Comparison of ENCODE assay signal across 8 cellular contexts in the genomic region with DNA sequence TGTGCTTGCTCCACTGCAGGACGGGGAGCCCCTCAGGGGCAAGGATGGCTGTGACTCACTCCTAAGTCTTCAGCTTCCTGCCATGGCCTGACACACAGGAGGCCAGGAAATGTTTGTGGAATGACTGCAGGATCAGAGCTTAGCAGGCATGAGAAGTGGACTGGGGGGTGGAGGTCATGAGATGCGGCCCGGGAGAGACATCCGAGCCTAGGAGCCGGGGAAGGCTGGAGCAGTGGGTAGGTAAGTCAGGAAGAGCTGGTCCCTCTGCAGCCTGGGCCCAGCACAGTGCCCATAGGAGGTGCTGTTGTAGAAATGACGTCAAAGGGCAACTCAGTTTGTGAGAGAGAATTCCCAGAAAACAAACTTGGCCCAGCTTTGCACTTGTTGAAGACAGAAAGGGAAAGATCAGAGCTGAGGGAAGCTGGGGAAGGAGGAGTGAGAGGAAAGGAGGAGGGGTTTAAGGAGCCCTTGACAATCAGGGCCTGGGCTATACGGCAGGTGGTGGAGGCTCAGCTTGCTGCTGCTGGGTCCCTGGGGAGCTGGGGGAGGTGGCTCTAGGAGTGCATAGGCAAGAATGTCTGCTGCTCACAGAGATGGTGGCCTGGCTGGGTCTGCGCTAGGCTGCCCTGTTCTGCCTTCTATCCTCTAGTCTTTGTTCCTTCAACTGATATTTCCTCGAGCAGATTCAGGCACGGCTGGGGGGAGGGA. TPM values are rescaled to one million over a fixed set of nuclear protein-coding genes. Genes with fewer than 3 reads are reported as not detected.
A peak's percentile ranks its signal among the peaks of the same experiment; 100 is the strongest.
DNase-seq lines count a peak whose midpoint lies in the region; ATAC-seq lines count a peak whose summit lies in the region.

No MANE protein-coding gene starts in this region.

- H3K27me3 Mint-ChIP-seq in activated T-cell treated with anti-CD3 and anti-CD28 coated beads, Interleukin-2, amount 50 U/mL, for 24 hours, result no peaks in the 10 kb centered on the region
- H3K27me3 Mint-ChIP-seq in activated T-cell treated with anti-CD3 and anti-CD28 coated beads, Interleukin-2, amount 50 U/mL, for 4 hours (ENCODE audit: low read depth), result no peaks in the 10 kb centered on the region
- H3K27me3 Mint-ChIP-seq in naive B cell, result no peaks in the 10 kb centered on the region

- H3K4me3 Mint-ChIP-seq in activated T-cell treated with anti-CD3 and anti-CD28 coated beads, Interleukin-2, amount 50 U/mL, for 24 hours, result no peak overlapping the region
- H3K4me3 Mint-ChIP-seq in activated T-cell treated with anti-CD3 and anti-CD28 coated beads, Interleukin-2, amount 50 U/mL, for 4 hours, result no peak overlapping the region
- peak overlapping the region; percentile 65 to 93 (median 88) for H3K4me3 Mint-ChIP-seq in naive B cell

- no peak for ATAC-seq in activated T-cell treated with anti-CD3 and anti-CD28 coated beads, Interleukin-2, amount 50 U/mL, for 4 hours
- ATAC-seq in HG02571 (IDR thresholded peaks at IDR 0.05; ENCODE audit: unreplicated experiment) (peak; percentile 39), naive B cell (ENCODE audit: low read depth in 2 of 2) (peak; percentile 86 to 88)

- H3K9me3 Mint-ChIP-seq in activated T-cell treated with anti-CD3 and anti-CD28 coated beads, Interleukin-2, amount 50 U/mL, for 24 hours, result no peaks in the 10 kb centered on the region
- no peaks in the 10 kb centered on the region for H3K9me3 Mint-ChIP-seq in activated T-cell treated with anti-CD3 and anti-CD28 coated beads, Interleukin-2, amount 50 U/mL, for 4 hours
- H3K9me3 Mint-ChIP-seq in naive B cell, result no peaks in the 10 kb centered on the region

- H3K4me1 Mint-ChIP-seq in activated T-cell treated with anti-CD3 and anti-CD28 coated beads, Interleukin-2, amount 50 U/mL, for 24 hours (ENCODE audit: low read depth), result peaks cover 59% of the 10 kb centered on the region
- H3K4me1 Mint-ChIP-seq in activated T-cell treated with anti-CD3 and anti-CD28 coated beads, Interleukin-2, amount 50 U/mL, for 4 hours (ENCODE audit: low read depth), result peaks cover 45% of the 10 kb centered on the region
- peaks cover 71 to 93% (median 91%) of the 10 kb centered on the region in 3 donors for H3K4me1 Mint-ChIP-seq in naive B cell

- H3K36me3 Mint-ChIP-seq in activated T-cell treated with anti-CD3 and anti-CD28 coated beads, Interleukin-2, amount 50 U/mL, for 24 hours (ENCODE audit: low read depth), result peaks cover 91% of the 10 kb centered on the region
- H3K36me3 Mint-ChIP-seq in activated T-cell treated with anti-CD3 and anti-CD28 coated beads, Interleukin-2, amount 50 U/mL, for 4 hours (ENCODE audit: insufficient read depth), result peaks cover 42% of the 10 kb centered on the region
- H3K36me3 Mint-ChIP-seq in naive B cell, result peaks cover 19 to 43% of the 10 kb centered on the region in 2 donors

- H3K27ac Mint-ChIP-seq in activated T-cell treated with anti-CD3 and anti-CD28 coated beads, Interleukin-2, amount 50 U/mL, for 24 hours, result peak overlapping the region; percentile 88
- H3K27ac Mint-ChIP-seq in naive B cell, result peak overlapping the region; percentile 84 to 96 (median 92)

- no peak for DNase-seq in activated T-cell treated with anti-CD3 and anti-CD28 coated beads, Interleukin-2, amount 50 U/mL, for 24 hours
- no peak for DNase-seq in activated T-cell treated with anti-CD3 and anti-CD28 coated beads, Interleukin-2, amount 50 U/mL, for 4 hours
- DNase-seq in NCI-H345 (lab: John Stamatoyannopoulos, UW) (peak; percentile 67), brain pericyte (ENCODE audit: low read depth, low spot score) (peak; percentile 73), naive B cell (peak; percentile 67), putamen (ENCODE audit: low spot score) (no peak), hippocampal formation (lab: John Stamatoyannopoulos, UW) (no peak)

RNA-seq across cellular contexts. Expression of a gene that starts 18.5 kb away (rescaled TPM):
- 100 to 1,000 TPM in 1 of 3 donors, 10 to 100 TPM in 2; 83.9 to 123 (median 85.7) TPM for total RNA-seq in activated T-cell treated with anti-CD3 and anti-CD28 coated beads, Interleukin-2, amount 50 U/mL, for 4 hours
- polyA plus RNA-seq in naive B cell (ENCODE audit: low read depth in 6 of 6), result 10 to 100 TPM; 16.5 to 96.9 (median 24.0) TPM

RNA-seq across cellular contexts. Expression of a gene that starts 37.8 kb away (rescaled TPM):
- total RNA-seq in activated T-cell treated with anti-CD3 and anti-CD28 coated beads, Interleukin-2, amount 50 U/mL, for 4 hours, result 10 to 100 TPM; 19.9 to 20.7 (median 20.6) TPM
- 10 to 100 TPM in 5 of 6 donors, 1 to 10 TPM in 1; 6.0 to 27.0 (median 12.2) TPM for polyA plus RNA-seq in naive B cell (ENCODE audit: low read depth in 6 of 6)

RNA-seq across cellular contexts. Expression of a gene that starts 43.8 kb away (rescaled TPM):
- total RNA-seq in activated T-cell treated with anti-CD3 and anti-CD28 coated beads, Interleukin-2, amount 50 U/mL, for 4 hours, result 1 to 10 TPM in 1 of 3 donors, under 1 TPM in 2; 0.49 to 1.1 (median 0.61) TPM
- polyA plus RNA-seq in naive B cell (ENCODE audit: low read depth in 6 of 6), result not detected

Comparison
In these comparisons a context has a peak if more than half of its experiments do, and no peak if none do; other contexts are left out.
1. DNase-seq: peak in NCI-H345 (single experiment), brain pericyte (single experiment) and naive B cell (single experiment); none in activated T-cell treated with anti-CD3 and anti-CD28 coated beads, Interleukin-2, amount 50 U/mL, for 24 hours (single experiment), activated T-cell treated with anti-CD3 and anti-CD28 coated beads, Interleukin-2, amount 50 U/mL, for 4 hours (single experiment), putamen (single experiment) and hippocampal formation (0 of 2).
2. H3K4me3 Mint-ChIP-seq: peak in naive B cell (8 of 8); none in activated T-cell treated with anti-CD3 and anti-CD28 coated beads, Interleukin-2, amount 50 U/mL, for 24 hours (single experiment) and activated T-cell treated with anti-CD3 and anti-CD28 coated beads, Interleukin-2, amount 50 U/mL, for 4 hours (single experiment).
3. ATAC-seq: peak in HG02571 (single experiment) and naive B cell (2 of 2); none in activated T-cell treated with anti-CD3 and anti-CD28 coated beads, Interleukin-2, amount 50 U/mL, for 4 hours (0 of 2).